In the genomic region with DNA sequence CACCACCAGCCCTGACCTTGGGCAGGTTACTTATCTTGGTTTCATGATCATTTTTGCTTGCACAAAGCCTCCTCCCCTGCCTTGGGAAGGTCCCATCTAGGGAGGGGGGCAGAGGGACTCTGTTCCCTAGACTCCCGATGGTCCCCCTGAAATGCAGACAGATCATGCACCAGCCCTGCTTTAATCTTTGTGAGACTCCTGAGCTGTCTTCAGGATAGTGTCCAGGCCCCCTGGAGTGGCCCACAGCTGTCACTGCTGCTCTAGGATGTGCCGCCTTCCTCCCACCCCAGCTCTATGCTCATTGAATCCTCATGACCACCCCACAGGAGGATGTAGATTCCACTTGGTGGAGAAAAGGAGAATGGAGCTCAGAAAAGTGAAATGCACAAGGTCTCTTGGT, we compare ENCODE assay signal across 26 cellular contexts. TPM values are rescaled to one million over a fixed set of nuclear protein-coding genes. Genes with fewer than 3 reads are reported as not detected.
DNase-seq lines count a peak whose midpoint lies in the region; ATAC-seq, FAIRE-seq and TF ChIP-seq lines count a peak whose summit lies in the region.
"Had no signal": no experiment of that assay in that cellular context is flagged by ENCODE, and none has a peak within 500 bp of the region (broad histone marks: within the 10 kb centered on the region; RNA-seq: fewer than 3 reads in every experiment).

No MANE protein-coding gene starts in this region.

- H3K23me2 ChIP-seq in H1 (ENCODE audit: low read depth, low read length), result peaks cover 5% of the 10 kb centered on the region; the same call in 1 of the 2 replicates

- DNase-seq in NCI-H524 (lab: John Stamatoyannopoulos, UW) (peak; percentile 37 to 74), NCI-H524 treated with DMSO at 0.1 percent for 48 hours (lab: John Stamatoyannopoulos, UW) (no peak), H1 (ENCODE audit: low read depth in 1 of 2, low spot score in 2 of 2) (no peak), sigmoid colon (peak; percentile 34), AG20443 (ENCODE audit: low spot score) (no peak), MV-4-11 (lab: John Stamatoyannopoulos, UW) (no peak)
- DNase-seq: AML-193; BE2C; CD4-positive, alpha-beta T cell; CD8-positive, alpha-beta memory T cell; DMS 273 treated with DMSO at 0.1 percent for 48 hours; EL; GDM1; GM23248; H9 had no signal

- POLR2A ChIA-PET in H1 (lab: Charles Lee; ENCODE audit: partially characterized antibody), result no interaction called here

- H4K5ac ChIP-seq in H1 (ENCODE audit: insufficient read length, low read depth, low read length), result no peak overlapping the region

- FAIRE-seq in H1 (lab: Jason Lieb, UNC), result no peak
- FAIRE-seq: A204.1, D721Med, GM12878, GM19239 had no signal

- no peaks in the 10 kb centered on the region for H3K9me3 ChIP-seq in H1 (ENCODE audit: insufficient read depth in 2 of 2, low read depth in 1 of 2, low read length in 1 of 2)
- H3K9me3 ChIP-seq in sigmoid colon, result no peaks in the 10 kb centered on the region
- H3K9me3 ChIP-seq: BE2C; BLaER1 treated with 17β-estradiol and CSF1 and Interleukin-3, amounts not matched to agents 10 nM and 100 nM had no signal

- H3K14ac ChIP-seq in H1 (ENCODE audit: insufficient read length), result no peak overlapping the region

- TF ChIP-seq CTCF in H1 (IDR thresholded peaks at IDR 0.05; ENCODE audit: control extremely low read depth in 1 of 3, insufficient read depth in 1 of 3, low read depth in 1 of 3, low read length in 3 of 3) (no peak), sigmoid colon (IDR thresholded peaks at IDR 0.05) (no peak)

- intact Hi-C loops in sigmoid colon (cut with DNase I), result no loop called here

- no peak overlapping the region for H4K91ac ChIP-seq in H1 (replicated peaks; ENCODE audit: insufficient read length, low read length)

- H2BK5ac ChIP-seq in H1 (ENCODE audit: low read depth, low read length), result no peak overlapping the region; the same call in 1 of the 2 replicates

- no peak for TF ChIP-seq RAD21 in H1 (IDR thresholded peaks at IDR 0.05 in 1 of 2, conservative IDR thresholded peaks at IDR 0.05 in 1 of 2; ENCODE audit: low read depth in 2 of 2, low read length in 2 of 2)

- H3K4me3 ChIP-seq in H1 (ENCODE audit: extremely low read depth in 1 of 4, insufficient read depth in 2 of 4, low read depth in 3 of 4, low read length in 4 of 4), result no peak overlapping the region
- no peak overlapping the region for H3K4me3 ChIP-seq in sigmoid colon
- H3K4me3 ChIP-seq: BLaER1 treated with 17β-estradiol and CSF1 and Interleukin-3, amounts not matched to agents 10 nM and 100 nM; GM12878; GM23248 had no signal

- 81% methylated on average over 2 of the region's 2 CpGs; no CpG with 5 or more reads in 1 of the 2 experiments for WGBS in H1 (ENCODE audit: extremely low coverage in 1 of 2, insufficient coverage in 1 of 2, insufficient read length in 1 of 2, insufficient replicate concordance in 2 of 2, low coverage in 1 of 2, low lambda C conversion rate in 2 of 2, missing lambda C conversion rate in 1 of 2), 2 experiments
- WGBS in sigmoid colon, 2 donors, result 90 to 94% methylated on average over 2 of the region's 2 CpGs

- no peaks in the 10 kb centered on the region for H3K79me2 ChIP-seq in H1 (ENCODE audit: control insufficient read depth in 1 of 2, insufficient read depth in 2 of 2, low read length in 2 of 2)

- CTCF ChIA-PET in H1 (lab: Charles Lee; ENCODE audit: partially characterized antibody), result interaction anchor here (0.7 to 1.2 kb wide), 2 partner anchors 95 to 418 kb away, joined by 3 read pairs; no protein-coding TSS in a partner anchor

- H3K23ac ChIP-seq in H1 (ENCODE audit: insufficient read length), result no peak overlapping the region

- no peaks in the 10 kb centered on the region; a peak in 1 of 7 replicates for H3K4me1 ChIP-seq in H1 (replicated peaks in 1 of 4; ENCODE audit: control insufficient read depth in 3 of 4, insufficient read depth in 4 of 4, low read length in 3 of 4)
- H3K4me1 ChIP-seq in sigmoid colon, result peaks cover 0 to 17% (median 6%) of the 10 kb centered on the region in 4 donors

- TF ChIP-seq EP300 in H1 (IDR thresholded peaks at IDR 0.05; ENCODE audit: borderline replicate concordance in 1 of 2, low read depth in 2 of 2, low read length in 2 of 2), result no peak
- TF ChIP-seq EP300 in sigmoid colon (IDR thresholded peaks at IDR 0.05), result no peak

- no peak overlapping the region for H3K4ac ChIP-seq in H1 (replicated peaks; ENCODE audit: insufficient read length, low read depth, low read length)

- H2BK12ac ChIP-seq in H1 (ENCODE audit: low read depth, low read length), result no peak overlapping the region

- H3K27ac ChIP-seq in H1 (ENCODE audit: low read depth, low read length) (no peak overlapping the region), sigmoid colon (no peak overlapping the region)
- H3K27ac ChIP-seq: 22Rv1; BLaER1 treated with 17β-estradiol and CSF1 and Interleukin-3, amounts not matched to agents 10 nM and 100 nM; GM23248 had no signal

- H4K8ac ChIP-seq in H1 (ENCODE audit: extremely low read depth, insufficient read depth, low read length), result 0 out of 2 replicates have a peak overlapping the region, but pooled peaks have one; percentile 12

- H3K4me2 ChIP-seq in H1 (ENCODE audit: insufficient read depth in 1 of 2, low read depth in 2 of 2, low read length in 2 of 2), result no peak overlapping the region
- H3K4me2 ChIP-seq: BLaER1 treated with 17β-estradiol and CSF1 and Interleukin-3, amounts not matched to agents 10 nM and 100 nM had no signal

- no peak overlapping the region for H2BK15ac ChIP-seq in H1 (ENCODE audit: low read length)

- H3K18ac ChIP-seq in H1 (ENCODE audit: extremely low read depth, low read length), result no peak overlapping the region

- no peaks in the 10 kb centered on the region for H4K20me1 ChIP-seq in H1 (replicated peaks in 1 of 2; ENCODE audit: control insufficient read depth in 1 of 2, insufficient read depth in 2 of 2, low read length in 2 of 2)
- H4K20me1 ChIP-seq: BLaER1 treated with 17β-estradiol and CSF1 and Interleukin-3, amounts not matched to agents 10 nM and 100 nM had no signal

- H3K27me3 ChIP-seq in H1 (replicated peaks in 1 of 4; ENCODE audit: control insufficient read depth in 3 of 4, extremely low read depth in 1 of 4, insufficient read depth in 3 of 4, low read length in 3 of 4) (no peaks in the 10 kb centered on the region), sigmoid colon (no peaks in the 10 kb centered on the region)
- H3K27me3 ChIP-seq: BE2C; BLaER1 treated with 17β-estradiol and CSF1 and Interleukin-3, amounts not matched to agents 10 nM and 100 nM had no signal

- no peak for TF ChIP-seq POLR2A in H1 (IDR thresholded peaks at IDR 0.05; ENCODE audit: control extremely low read depth in 1 of 2, low read depth in 2 of 2, low read length in 2 of 2)
- TF ChIP-seq POLR2A in sigmoid colon (IDR thresholded peaks at IDR 0.05), result no peak

- no peak overlapping the region for H2BK120ac ChIP-seq in H1 (replicated peaks; ENCODE audit: low read depth, low read length)

- H3K9ac ChIP-seq in H1 (replicated peaks in 1 of 4; ENCODE audit: extremely low read depth in 1 of 4, low read depth in 3 of 4, low read length in 3 of 4), result no peak overlapping the region
- H3K9ac ChIP-seq: BLaER1 treated with 17β-estradiol and CSF1 and Interleukin-3, amounts not matched to agents 10 nM and 100 nM; GM23248 had no signal

- H2AK5ac ChIP-seq in H1 (ENCODE audit: low read depth, low read length), result no peak overlapping the region

- H3K79me1 ChIP-seq in H1 (ENCODE audit: low read depth, low read length), result no peaks in the 10 kb centered on the region

- H2BK20ac ChIP-seq in H1 (ENCODE audit: low read length), result no peak overlapping the region

- ATAC-seq in activated CD4-positive, CD25-positive, alpha-beta regulatory T cell treated with anti-CD3 and anti-CD28 coated beads, Interleukin-2, amount 50 U/mL, for 24 hours, result no peak
- ATAC-seq: GM12878, HCT116 had no signal

- no peak overlapping the region for H3K56ac ChIP-seq in H1 (replicated peaks; ENCODE audit: insufficient read length, low read depth, low read length)

- no peak overlapping the region for H2AFZ ChIP-seq in H1 (ENCODE audit: low read length)
- H2AFZ ChIP-seq: GM23248 had no signal

- no peaks in the 10 kb centered on the region for H3K36me3 ChIP-seq in H1 (ENCODE audit: control insufficient read depth in 2 of 4, insufficient read depth in 4 of 4, low read length in 3 of 4)
- no peaks in the 10 kb centered on the region for H3K36me3 ChIP-seq in sigmoid colon
- H3K36me3 ChIP-seq: BE2C; BLaER1 treated with 17β-estradiol and CSF1 and Interleukin-3, amounts not matched to agents 10 nM and 100 nM had no signal

TF ChIP-seq in H1, 55 proteins besides CTCF, POLR2A, EP300 and RAD21 (continues in another document):
- TF ChIP-seq CBX8 (IDR thresholded peaks at IDR 0.05; ENCODE audit: borderline replicate concordance, low read depth, low read length), result no peak
- no peak for TF ChIP-seq ASH2L (IDR thresholded peaks at IDR 0.05; ENCODE audit: low read length)
- TF ChIP-seq TEAD4 (IDR thresholded peaks at IDR 0.05; ENCODE audit: low read depth, low read length), result no peak
- no peak for TF ChIP-seq TAF1 (IDR thresholded peaks at IDR 0.05; ENCODE audit: low read depth, low read length)
- no peak for TF ChIP-seq HDAC6 (IDR thresholded peaks at IDR 0.05; ENCODE audit: low read depth, low read length)
- TF ChIP-seq CHD2 (IDR thresholded peaks at IDR 0.05; ENCODE audit: low read length), result no peak
- no peak for TF ChIP-seq RFX5 (IDR thresholded peaks at IDR 0.05; ENCODE audit: borderline replicate concordance, low read depth, low read length)
- TF ChIP-seq KDM5A (IDR thresholded peaks at IDR 0.05; ENCODE audit: low read length), result no peak
- TF ChIP-seq YY1 (IDR thresholded peaks at IDR 0.05; ENCODE audit: low read depth, low read length), result no peak
- no peak for TF ChIP-seq SIRT6 (IDR thresholded peaks at IDR 0.05; ENCODE audit: low read length)
- TF ChIP-seq GABPA (IDR thresholded peaks at IDR 0.05; ENCODE audit: borderline replicate concordance, insufficient read depth, low read length), result no peak
- no peak for TF ChIP-seq SP2 (IDR thresholded peaks at IDR 0.05; ENCODE audit: low read length)
- no peak for TF ChIP-seq BACH1 (IDR thresholded peaks at IDR 0.05; ENCODE audit: low read length)
- no peak for TF ChIP-seq GTF2F1 (IDR thresholded peaks at IDR 0.05; ENCODE audit: borderline replicate concordance, low read depth, low read length)
- no peak for TF ChIP-seq FOSL1 (IDR thresholded peaks at IDR 0.05; ENCODE audit: insufficient read depth, low read depth, low read length)

RNA-seq across cellular contexts. Expression of a gene that starts 28.0 kb away (rescaled TPM):
- total RNA-seq in H1 (2021; fragmentation: NEBNext Ultra II Directional; extraction: Animal tissue kit (Norgen Biotek cat#: 25700)), result not detected in 2 replicates
- polyA plus RNA-seq in H1 (2011; rRNA removed) (not detected in 2 replicates), sigmoid colon (not detected)
- not detected for polyA plus RNA-seq in H1 (2011; cell fraction: cytosol; rRNA removed)
- polyA plus RNA-seq in H1 (2011; cell fraction: nucleus; rRNA removed), result not detected
- not detected in 4 replicates for polyA plus RNA-seq in H1 (2012, experiment 1 of 2)
- not detected for polyA plus RNA-seq in H1 (2012, experiment 2 of 2)
- not detected for polyA plus RNA-seq in H1 (2013, experiment 1 of 2)
- polyA plus RNA-seq in H1 (2013, experiment 2 of 2), result not detected
- not detected in 2 replicates for polyA minus RNA-seq in H1 (2011; rRNA and poly(A)+ RNA removed)
- polyA minus RNA-seq in H1 (2011; cell fraction: cytosol; rRNA and poly(A)+ RNA removed), result not detected
- polyA minus RNA-seq in H1 (2011; cell fraction: nucleus; rRNA and poly(A)+ RNA removed), result not detected
- total RNA-seq in sigmoid colon, result under 1 TPM in 2 of 4 donors, not detected in 2; under 0.01 to 0.14 TPM
- total RNA-seq: CD4-positive, alpha-beta T cell; CD8-positive, alpha-beta memory T cell; GM23248; H4; H9 had no signal
- polyA plus RNA-seq: AG04450; CD14-positive monocyte; CD8-positive, alpha-beta memory T cell; GM23248 had no signal

Comparison
In these comparisons a context has a peak if more than half of its experiments do, and no peak if none do; other contexts are left out.
1. DNase-seq: peak in NCI-H524 (2 of 2) and sigmoid colon (single experiment); none in NCI-H524 treated with DMSO at 0.1 percent for 48 hours (single experiment), H1 (0 of 2), AG20443 (single experiment) and MV-4-11 (single experiment).